1 cellular context compared by ENCODE assay signal in the genomic region with DNA sequence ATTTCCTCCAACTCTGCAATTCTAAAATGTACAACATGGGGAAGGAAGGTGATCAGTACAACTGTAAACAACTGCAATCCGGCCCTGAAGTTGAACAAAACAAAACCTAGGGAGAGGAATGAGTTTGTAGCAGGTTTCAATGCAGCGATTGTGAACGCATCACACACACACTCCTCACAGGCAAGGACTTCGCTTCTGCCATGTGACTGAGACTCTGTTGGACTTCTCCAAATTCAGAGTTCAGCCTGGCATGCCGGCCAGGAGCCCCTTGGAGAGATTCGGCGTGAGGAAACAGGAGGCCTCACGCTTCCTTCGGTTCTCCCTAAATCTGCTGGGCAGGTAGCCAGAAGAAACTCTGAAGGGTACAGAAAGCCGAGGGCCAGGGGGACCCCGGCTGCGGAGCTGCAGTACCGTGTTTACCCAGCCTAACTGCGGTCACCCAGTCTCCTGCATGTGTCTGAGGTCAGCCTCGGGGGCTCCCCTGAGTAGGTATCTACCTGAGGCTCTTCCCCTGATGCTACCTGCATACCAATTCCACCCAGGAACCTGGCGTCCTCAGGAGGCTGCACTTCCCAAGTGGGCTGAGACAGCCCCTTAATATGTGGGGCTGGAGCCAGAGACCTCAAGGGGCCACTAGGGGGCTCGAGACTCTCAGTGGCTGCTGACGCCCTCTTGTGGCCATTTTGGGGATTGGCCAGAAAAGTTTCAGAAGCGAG.
TF ChIP-seq lines count a peak whose summit lies in the region.

No MANE protein-coding gene starts in this region.

TF ChIP-seq in HEK293, 187 proteins besides CTCF, POLR2A, EP300 and RAD21 (continued from another document and continues in another):
- TF ChIP-seq SP7 (tag by site-specific recombination; IDR thresholded peaks at IDR 0.05) (peak; percentile 53; the same call in 1 of the 2 replicates), HOXA7 (CRISPR knock-in tag; IDR thresholded peaks at IDR 0.05; ENCODE audit: borderline replicate concordance) (no peak), ZNF174 (tag by site-specific recombination; IDR thresholded peaks at IDR 0.05) (no peak), ZNF302 (tag by site-specific recombination; IDR thresholded peaks at IDR 0.05; ENCODE audit: low read depth) (no peak), ZNF132 (tag by site-specific recombination; IDR thresholded peaks at IDR 0.05; ENCODE audit: borderline replicate concordance) (no peak), ZNF701 (tag by site-specific recombination; IDR thresholded peaks at IDR 0.05) (no peak), ZNF473 (tag by site-specific recombination; IDR thresholded peaks at IDR 0.05) (no peak), BCL11A (tag by site-specific recombination; IDR thresholded peaks at IDR 0.05; ENCODE audit: low read depth) (no peak), ZNF239 (tag by site-specific recombination; IDR thresholded peaks at IDR 0.05) (no peak), ZNF658 (tag by site-specific recombination; IDR thresholded peaks at IDR 0.05) (no peak), ZNF391 (tag by site-specific recombination; IDR thresholded peaks at IDR 0.05; ENCODE audit: borderline replicate concordance, low read depth) (no peak), ZNF514 (tag by site-specific recombination; IDR thresholded peaks at IDR 0.05) (no peak), ZSCAN18 (tag by site-specific recombination; IDR thresholded peaks at IDR 0.05) (no peak), ZNF140 (tag by site-specific recombination; IDR thresholded peaks at IDR 0.05) (no peak), ZNF555 (tag by site-specific recombination; conservative IDR thresholded peaks at IDR 0.05) (no peak), ZFP69B (tag by site-specific recombination; IDR thresholded peaks at IDR 0.05) (no peak), OSR2 (tag by site-specific recombination; IDR thresholded peaks at IDR 0.05) (no peak), ZNF707 (tag by site-specific recombination; IDR thresholded peaks at IDR 0.05) (no peak), YY2 (tag by site-specific recombination; IDR thresholded peaks at IDR 0.05) (no peak), ZNF768 (tag by site-specific recombination; IDR thresholded peaks at IDR 0.05) (no peak), ZSCAN23 (tag by site-specific recombination; IDR thresholded peaks at IDR 0.05) (no peak), ZNF221 (tag by site-specific recombination; IDR thresholded peaks at IDR 0.05; ENCODE audit: borderline replicate concordance) (no peak), ZNF112 (tag by site-specific recombination; IDR thresholded peaks at IDR 0.05) (no peak), REST (tag by site-specific recombination; IDR thresholded peaks at IDR 0.05) (no peak), ZNF600 (tag by site-specific recombination; IDR thresholded peaks at IDR 0.05) (no peak), ZNF596 (tag by site-specific recombination; IDR thresholded peaks at IDR 0.05) (no peak), TCF7L2 (IDR thresholded peaks at IDR 0.05; ENCODE audit: borderline replicate concordance, low read depth, low read length) (no peak), GFI1B (tag by site-specific recombination; IDR thresholded peaks at IDR 0.05) (no peak), SCRT2 (tag by site-specific recombination; IDR thresholded peaks at IDR 0.05) (no peak), IKZF3 (tag by site-specific recombination; IDR thresholded peaks at IDR 0.05) (no peak), ZNF335 (tag by site-specific recombination; conservative IDR thresholded peaks at IDR 0.05) (no peak), ZNF121 (tag by site-specific recombination; IDR thresholded peaks at IDR 0.05) (no peak), ZNF23 (tag by site-specific recombination; IDR thresholded peaks at IDR 0.05; ENCODE audit: borderline replicate concordance) (no peak), REPIN1 (tag by site-specific recombination; IDR thresholded peaks at IDR 0.05; ENCODE audit: low read depth) (no peak), ZNF266 (tag by site-specific recombination; IDR thresholded peaks at IDR 0.05; ENCODE audit: low read depth) (no peak), ZNF501 (tag by site-specific recombination; IDR thresholded peaks at IDR 0.05) (no peak), ZNF24 (tag by site-specific recombination; IDR thresholded peaks at IDR 0.05) (no peak), ZNF19 (tag by site-specific recombination; IDR thresholded peaks at IDR 0.05; ENCODE audit: low read depth) (no peak), ZNF148 (tag by site-specific recombination; IDR thresholded peaks at IDR 0.05; ENCODE audit: borderline replicate concordance) (no peak)
- TF ChIP-seq, protein P1, sequence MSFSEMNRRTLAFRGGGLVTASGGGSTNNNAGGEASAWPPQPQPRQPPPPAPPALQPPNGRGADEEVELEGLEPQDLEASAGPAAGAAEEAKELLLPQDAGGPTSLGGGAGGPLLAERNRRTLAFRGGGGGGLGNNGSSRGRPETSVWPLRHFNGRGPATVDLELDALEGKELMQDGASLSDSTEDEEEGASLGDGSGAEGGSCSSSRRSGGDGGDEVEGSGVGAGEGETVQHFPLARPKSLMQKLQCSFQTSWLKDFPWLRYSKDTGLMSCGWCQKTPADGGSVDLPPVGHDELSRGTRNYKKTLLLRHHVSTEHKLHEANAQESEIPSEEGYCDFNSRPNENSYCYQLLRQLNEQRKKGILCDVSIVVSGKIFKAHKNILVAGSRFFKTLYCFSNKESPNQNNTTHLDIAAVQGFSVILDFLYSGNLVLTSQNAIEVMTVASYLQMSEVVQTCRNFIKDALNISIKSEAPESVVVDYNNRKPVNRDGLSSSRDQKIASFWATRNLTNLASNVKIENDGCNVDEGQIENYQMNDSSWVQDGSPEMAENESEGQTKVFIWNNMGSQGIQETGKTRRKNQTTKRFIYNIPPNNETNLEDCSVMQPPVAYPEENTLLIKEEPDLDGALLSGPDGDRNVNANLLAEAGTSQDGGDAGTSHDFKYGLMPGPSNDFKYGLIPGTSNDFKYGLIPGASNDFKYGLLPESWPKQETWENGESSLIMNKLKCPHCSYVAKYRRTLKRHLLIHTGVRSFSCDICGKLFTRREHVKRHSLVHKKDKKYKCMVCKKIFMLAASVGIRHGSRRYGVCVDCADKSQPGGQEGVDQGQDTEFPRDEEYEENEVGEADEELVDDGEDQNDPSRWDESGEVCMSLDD (tag by site-specific recombination; IDR thresholded peaks at IDR 0.05): peak; percentile 31; the same call in 1 of the 2 replicates
- TF ChIP-seq, protein P2, sequence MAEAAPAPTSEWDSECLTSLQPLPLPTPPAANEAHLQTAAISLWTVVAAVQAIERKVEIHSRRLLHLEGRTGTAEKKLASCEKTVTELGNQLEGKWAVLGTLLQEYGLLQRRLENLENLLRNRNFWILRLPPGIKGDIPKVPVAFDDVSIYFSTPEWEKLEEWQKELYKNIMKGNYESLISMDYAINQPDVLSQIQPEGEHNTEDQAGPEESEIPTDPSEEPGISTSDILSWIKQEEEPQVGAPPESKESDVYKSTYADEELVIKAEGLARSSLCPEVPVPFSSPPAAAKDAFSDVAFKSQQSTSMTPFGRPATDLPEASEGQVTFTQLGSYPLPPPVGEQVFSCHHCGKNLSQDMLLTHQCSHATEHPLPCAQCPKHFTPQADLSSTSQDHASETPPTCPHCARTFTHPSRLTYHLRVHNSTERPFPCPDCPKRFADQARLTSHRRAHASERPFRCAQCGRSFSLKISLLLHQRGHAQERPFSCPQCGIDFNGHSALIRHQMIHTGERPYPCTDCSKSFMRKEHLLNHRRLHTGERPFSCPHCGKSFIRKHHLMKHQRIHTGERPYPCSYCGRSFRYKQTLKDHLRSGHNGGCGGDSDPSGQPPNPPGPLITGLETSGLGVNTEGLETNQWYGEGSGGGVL (tag by site-specific recombination; IDR thresholded peaks at IDR 0.05): 0 out of 2 replicates have a peak, but pooled peaks have one; percentile 11
- TF ChIP-seq, protein P3, sequence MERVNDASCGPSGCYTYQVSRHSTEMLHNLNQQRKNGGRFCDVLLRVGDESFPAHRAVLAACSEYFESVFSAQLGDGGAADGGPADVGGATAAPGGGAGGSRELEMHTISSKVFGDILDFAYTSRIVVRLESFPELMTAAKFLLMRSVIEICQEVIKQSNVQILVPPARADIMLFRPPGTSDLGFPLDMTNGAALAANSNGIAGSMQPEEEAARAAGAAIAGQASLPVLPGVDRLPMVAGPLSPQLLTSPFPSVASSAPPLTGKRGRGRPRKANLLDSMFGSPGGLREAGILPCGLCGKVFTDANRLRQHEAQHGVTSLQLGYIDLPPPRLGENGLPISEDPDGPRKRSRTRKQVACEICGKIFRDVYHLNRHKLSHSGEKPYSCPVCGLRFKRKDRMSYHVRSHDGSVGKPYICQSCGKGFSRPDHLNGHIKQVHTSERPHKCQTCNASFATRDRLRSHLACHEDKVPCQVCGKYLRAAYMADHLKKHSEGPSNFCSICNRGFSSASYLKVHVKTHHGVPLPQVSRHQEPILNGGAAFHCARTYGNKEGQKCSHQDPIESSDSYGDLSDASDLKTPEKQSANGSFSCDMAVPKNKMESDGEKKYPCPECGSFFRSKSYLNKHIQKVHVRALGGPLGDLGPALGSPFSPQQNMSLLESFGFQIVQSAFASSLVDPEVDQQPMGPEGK (tag by site-specific recombination; IDR thresholded peaks at IDR 0.05): peak; percentile 76
- TF ChIP-seq, protein P4, sequence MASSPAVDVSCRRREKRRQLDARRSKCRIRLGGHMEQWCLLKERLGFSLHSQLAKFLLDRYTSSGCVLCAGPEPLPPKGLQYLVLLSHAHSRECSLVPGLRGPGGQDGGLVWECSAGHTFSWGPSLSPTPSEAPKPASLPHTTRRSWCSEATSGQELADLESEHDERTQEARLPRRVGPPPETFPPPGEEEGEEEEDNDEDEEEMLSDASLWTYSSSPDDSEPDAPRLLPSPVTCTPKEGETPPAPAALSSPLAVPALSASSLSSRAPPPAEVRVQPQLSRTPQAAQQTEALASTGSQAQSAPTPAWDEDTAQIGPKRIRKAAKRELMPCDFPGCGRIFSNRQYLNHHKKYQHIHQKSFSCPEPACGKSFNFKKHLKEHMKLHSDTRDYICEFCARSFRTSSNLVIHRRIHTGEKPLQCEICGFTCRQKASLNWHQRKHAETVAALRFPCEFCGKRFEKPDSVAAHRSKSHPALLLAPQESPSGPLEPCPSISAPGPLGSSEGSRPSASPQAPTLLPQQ (tag by site-specific recombination; IDR thresholded peaks at IDR 0.05): no peak
- TF ChIP-seq, protein P5, sequence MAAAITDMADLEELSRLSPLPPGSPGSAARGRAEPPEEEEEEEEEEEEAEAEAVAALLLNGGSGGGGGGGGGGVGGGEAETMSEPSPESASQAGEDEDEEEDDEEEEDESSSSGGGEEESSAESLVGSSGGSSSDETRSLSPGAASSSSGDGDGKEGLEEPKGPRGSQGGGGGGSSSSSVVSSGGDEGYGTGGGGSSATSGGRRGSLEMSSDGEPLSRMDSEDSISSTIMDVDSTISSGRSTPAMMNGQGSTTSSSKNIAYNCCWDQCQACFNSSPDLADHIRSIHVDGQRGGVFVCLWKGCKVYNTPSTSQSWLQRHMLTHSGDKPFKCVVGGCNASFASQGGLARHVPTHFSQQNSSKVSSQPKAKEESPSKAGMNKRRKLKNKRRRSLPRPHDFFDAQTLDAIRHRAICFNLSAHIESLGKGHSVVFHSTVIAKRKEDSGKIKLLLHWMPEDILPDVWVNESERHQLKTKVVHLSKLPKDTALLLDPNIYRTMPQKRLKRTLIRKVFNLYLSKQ (tag by site-specific recombination; IDR thresholded peaks at IDR 0.05; ENCODE audit: borderline replicate concordance): no peak
